12 cellular contexts compared by ENCODE assay signal in the genomic region with DNA sequence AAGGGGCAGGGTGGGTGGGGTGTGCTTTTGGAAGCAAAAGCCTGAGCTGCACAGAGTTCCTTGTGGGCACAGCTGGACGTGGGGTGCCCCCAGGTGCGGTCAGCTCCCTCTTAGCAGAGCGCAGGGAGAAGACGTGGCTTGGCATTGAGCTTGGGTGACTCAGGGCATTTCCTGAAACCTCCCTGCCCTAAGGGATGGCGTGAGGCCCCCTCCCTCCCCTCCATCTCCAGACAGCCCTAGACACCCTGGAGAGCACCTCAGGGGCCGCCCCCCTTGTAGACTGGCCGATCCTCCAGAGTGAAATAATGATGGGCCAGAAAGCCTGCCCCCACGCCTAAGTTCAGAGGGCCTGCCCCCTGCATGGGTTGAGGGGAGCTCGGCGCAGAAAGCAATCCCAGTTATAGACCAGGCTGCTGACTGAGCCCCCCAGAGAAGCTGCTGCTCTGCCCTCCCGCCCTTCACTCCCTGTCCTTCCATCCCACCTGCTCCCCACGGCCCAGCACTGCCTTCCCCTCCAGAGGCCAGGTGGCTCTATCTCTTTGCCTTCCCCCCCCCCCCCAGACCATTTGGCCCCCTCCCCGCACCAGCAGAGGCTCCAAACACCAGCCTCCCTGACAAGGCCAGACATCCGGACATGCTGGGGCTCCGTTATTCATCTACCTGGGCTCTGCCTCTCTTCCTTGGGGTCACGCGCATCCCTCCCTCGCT. TPM values are rescaled to one million over a fixed set of nuclear protein-coding genes. Genes with fewer than 3 reads are reported as not detected.
DNase-seq lines count a peak whose midpoint lies in the region; ATAC-seq and TF ChIP-seq lines count a peak whose summit lies in the region.
"Had no signal": no experiment of that assay in that cellular context is flagged by ENCODE, and none has a peak within 500 bp of the region (broad histone marks: within the 10 kb centered on the region; RNA-seq: fewer than 3 reads in every experiment).

No MANE protein-coding gene starts in this region.

- H3K27ac Mint-ChIP-seq in chondrocyte (ENCODE audit: unreplicated experiment): no peak overlapping the region

- H3K4me3 ChIP-seq in retinal pigment epithelial cell (ENCODE audit: low read length): no peak overlapping the region
- no peak overlapping the region for H3K4me3 ChIP-seq in WERI-Rb-1 (ENCODE audit: low read depth, low read length)
- H3K4me3 ChIP-seq: BLaER1, K562, Peyer's patch had no signal

- no peak overlapping the region for H3K4me3 Mint-ChIP-seq in chondrocyte (ENCODE audit: unreplicated experiment)

- no peak overlapping the region for H3K27ac ChIP-seq in WERI-Rb-1
- H3K27ac ChIP-seq: BLaER1, Peyer's patch had no signal

- TF ChIP-seq CTCF in chondrocyte (IDR thresholded peaks at IDR 0.05) (no peak), retinal pigment epithelial cell (conservative IDR thresholded peaks at IDR 0.05; ENCODE audit: low read depth, low read length) (peak; percentile 1), WERI-Rb-1 (IDR thresholded peaks at IDR 0.05; ENCODE audit: low read depth, low read length) (no peak)

- H3K9me3 Mint-ChIP-seq in chondrocyte (ENCODE audit: low read depth): no peaks in the 10 kb centered on the region

- H3K4me1 Mint-ChIP-seq in chondrocyte (ENCODE audit: low read depth): peaks cover 27% of the 10 kb centered on the region

- H3K9me3 ChIP-seq in WERI-Rb-1 (ENCODE audit: severe bottlenecking): peaks cover 2% of the 10 kb centered on the region
- H3K9me3 ChIP-seq: Peyer's patch had no signal

- H3K36me3 ChIP-seq in WERI-Rb-1: no peaks in the 10 kb centered on the region
- H3K36me3 ChIP-seq: BLaER1, Peyer's patch had no signal

- peak; percentile 12 for ATAC-seq in GM18511 (IDR thresholded peaks at IDR 0.05; ENCODE audit: unreplicated experiment)
- ATAC-seq in GM18498 (IDR thresholded peaks at IDR 0.05; ENCODE audit: unreplicated experiment): no peak

- H3K36me3 Mint-ChIP-seq in chondrocyte (ENCODE audit: low read depth): no peaks in the 10 kb centered on the region

- peaks cover 91% of the 10 kb centered on the region for H3K27me3 ChIP-seq in WERI-Rb-1 (ENCODE audit: insufficient read depth, low read depth, severe bottlenecking)

- peaks cover 63% of the 10 kb centered on the region for H3K27me3 Mint-ChIP-seq in chondrocyte (ENCODE audit: low read depth)

- DNase-seq in M059J (ENCODE audit: low read depth) (peak; percentile 67), chondrocyte (ENCODE audit: low spot score) (peak; percentile 67), retinal pigment epithelial cell (ENCODE audit: low read depth) (no peak), WERI-Rb-1 (no peak), occipital lobe (lab: John Stamatoyannopoulos, UW) (no peak)
- DNase-seq: NCI-H1048, NCI-H748 treated with DMSO at 0.1 percent for 48 hours had no signal

RNA-seq across cellular contexts. Expression of a gene that starts 2.5 kb away (rescaled TPM):
- not detected in 2 replicates for total RNA-seq in M059J (2014; rRNA removed; shearing (Covaris generic))
- total RNA-seq in chondrocyte (not detected in 3 replicates), occipital lobe (0.62 TPM)

Comparison
In these comparisons a context has a peak if more than half of its experiments do, and no peak if none do; other contexts are left out.
1. DNase-seq: peak in M059J (single experiment) and chondrocyte (single experiment); none in retinal pigment epithelial cell (single experiment), WERI-Rb-1 (single experiment) and occipital lobe (single experiment).